Comparison of ENCODE assay signal across 15 cellular contexts in genomic region chr5:41817625-41818301, GRCh38.
"Had no signal": no experiment of that assay in that cellular context is flagged by ENCODE, and none has a peak within 500 bp of the region (broad histone marks: within the 10 kb centered on the region; RNA-seq: fewer than 3 reads in every experiment).

No MANE protein-coding gene starts in this region.

- H3K27ac Mint-ChIP-seq: activated naive CD8-positive, alpha-beta T cell treated with anti-CD3 and anti-CD28 coated beads for 36 hours; activated T-helper 1 cell treated with anti-CD3 and anti-CD28 coated beads, Interleukin-12 subunit alpha, Interleukin-12 subunit beta, Interleukin-2, Interleukin-4 antibody, amounts not matched to agents 30 ng/mL and 10 ng/mL and 1 ng/mL, durations not matched to agents 14 hours and 24 hours and 36 hours; stimulated activated effector memory CD8-positive, alpha-beta T cell treated with anti-CD3 and anti-CD28 coated beads, Interleukin-12 subunit alpha, Interleukin-12 subunit beta, amount 100 ng/mL, for 72 hours had no signal

- H3K4me1 ChIP-seq: psoas muscle had no signal

- H3K9me3 ChIP-seq: psoas muscle, thoracic aorta had no signal

- DNase-seq: activated CD4-positive, alpha-beta T cell treated with anti-CD3 and anti-CD28 coated beads, Interleukin-2, amount 50 U/mL, for 48 hours; activated naive CD8-positive, alpha-beta T cell treated with anti-CD3 and anti-CD28 coated beads for 36 hours; activated T-cell treated with anti-CD3 and anti-CD28 coated beads for 4 hours; amniotic stem cell; foreskin melanocyte; head of caudate nucleus; kidney glomerular epithelial cell; left ventricle myocardium superior; psoas muscle; right cardiac atrium; stimulated activated CD4-positive, alpha-beta T cell treated with anti-CD3 and anti-CD28 coated beads, Interleukin-4, amount 100 ng/mL, for 24 hours had no signal

- H3K27ac ChIP-seq: psoas muscle, thoracic aorta had no signal

- ATAC-seq: left ventricle myocardium superior; psoas muscle; right cardiac atrium; stimulated activated effector memory CD8-positive, alpha-beta T cell treated with anti-CD3 and anti-CD28 coated beads, Interleukin-12 subunit alpha, Interleukin-12 subunit beta, amount 100 ng/mL, for 72 hours had no signal

- H3K4me3 ChIP-seq: psoas muscle, smooth muscle cell, thoracic aorta had no signal

- H3K36me3 ChIP-seq: thoracic aorta had no signal

- H3K27me3 Mint-ChIP-seq: activated naive CD8-positive, alpha-beta T cell treated with anti-CD3 and anti-CD28 coated beads for 36 hours had no signal

- H3K4me3 Mint-ChIP-seq: activated naive CD8-positive, alpha-beta T cell treated with anti-CD3 and anti-CD28 coated beads for 36 hours; activated T-helper 1 cell treated with anti-CD3 and anti-CD28 coated beads, Interleukin-12 subunit alpha, Interleukin-12 subunit beta, Interleukin-2, Interleukin-4 antibody, amounts not matched to agents 30 ng/mL and 10 ng/mL and 1 ng/mL, durations not matched to agents 14 hours and 24 hours and 36 hours; stimulated activated effector memory CD8-positive, alpha-beta T cell treated with anti-CD3 and anti-CD28 coated beads, Interleukin-12 subunit alpha, Interleukin-12 subunit beta, amount 100 ng/mL, for 72 hours had no signal
